Comparison of ENCODE assay signal across 1 cellular context in genomic region chrX:132292753-132293152, GRCh38.
TF ChIP-seq lines count a peak whose summit lies in the region.

No MANE protein-coding gene starts in this region.

TF ChIP-seq in Ishikawa, 13 proteins besides CTCF, POLR2A, EP300 and RAD21 (continued from another document):
- TF ChIP-seq YY1 (IDR thresholded peaks at IDR 0.05; ENCODE audit: low read depth) (no peak), ZBTB7A (IDR thresholded peaks at IDR 0.05; ENCODE audit: low read depth) (no peak), USF1 (IDR thresholded peaks at IDR 0.05) (no peak), TCF12 (IDR thresholded peaks at IDR 0.05; ENCODE audit: low read depth) (no peak), CREB1 (IDR thresholded peaks at IDR 0.05; ENCODE audit: low read depth) (no peak)
